8 cellular contexts compared by ENCODE assay signal in genomic region chr3:112564247-112564974, GRCh38. TPM values are rescaled to one million over a fixed set of nuclear protein-coding genes. Genes with fewer than 3 reads are reported as not detected.
DNase-seq lines count a peak whose midpoint lies in the region; ATAC-seq, FAIRE-seq and TF ChIP-seq lines count a peak whose summit lies in the region.
"Not testable (repeated sequence)": the region's sequence is repeated elsewhere in the genome, so short reads cannot be mapped to it uniquely, and the experiment has no call there.

No MANE protein-coding gene starts in this region.

- H3K27ac Mint-ChIP-seq in T-helper 2 cell treated with Interferon-gamma antibody and Interleukin-4, amounts not matched to agents 5 μg/mL and 100 μg/mL, for 36 hours; natural killer cell: not testable (repeated sequence)
- peak overlapping the region; percentile 46 for H3K27ac Mint-ChIP-seq in stimulated activated effector memory CD8-positive, alpha-beta T cell treated with anti-CD3 and anti-CD28 coated beads, Interleukin-12 subunit alpha, Interleukin-12 subunit beta, amount 100 ng/mL, for 72 hours

- peak overlapping the region; percentile 10 for H3K4me3 Mint-ChIP-seq in T-helper 2 cell treated with Interferon-gamma antibody and Interleukin-4, amounts not matched to agents 5 μg/mL and 100 μg/mL, for 36 hours
- peak overlapping the region; percentile 13 for H3K4me3 Mint-ChIP-seq in natural killer cell
- H3K4me3 Mint-ChIP-seq in stimulated activated effector memory CD8-positive, alpha-beta T cell treated with anti-CD3 and anti-CD28 coated beads, Interleukin-12 subunit alpha, Interleukin-12 subunit beta, amount 100 ng/mL, for 72 hours: not testable (repeated sequence)

- not testable (repeated sequence) for H3K9me3 Mint-ChIP-seq in T-helper 2 cell treated with Interferon-gamma antibody and Interleukin-4, amounts not matched to agents 5 μg/mL and 100 μg/mL, for 36 hours; natural killer cell; stimulated activated effector memory CD8-positive, alpha-beta T cell treated with anti-CD3 and anti-CD28 coated beads, Interleukin-12 subunit alpha, Interleukin-12 subunit beta, amount 100 ng/mL, for 72 hours

- H4K20me1 ChIP-seq in Karpas-422 (ENCODE audit: insufficient read depth, low read depth, low read length): not testable (repeated sequence)

- H3K9me3 ChIP-seq in Karpas-422 (ENCODE audit: low read length); iPS-15b (ENCODE audit: control insufficient read depth, insufficient read depth, low read length): not testable (repeated sequence)

- H3K79me2 ChIP-seq in Karpas-422 (ENCODE audit: low read length): peaks cover 62% of the 10 kb centered on the region

- H2AFZ ChIP-seq in Karpas-422 (ENCODE audit: low read length): not testable (repeated sequence)

- DNase-seq in ELF-1 (ENCODE audit: low read depth, low spot score): peak; percentile 65
- DNase-seq in Karpas-422; T-helper 2 cell treated with Interferon-gamma antibody and Interleukin-4, amounts not matched to agents 5 μg/mL and 100 μg/mL, for 36 hours (ENCODE audit: low spot score); bronchial epithelial cell (ENCODE audit: low read depth); natural killer cell; stimulated activated effector memory CD8-positive, alpha-beta T cell treated with anti-CD3 and anti-CD28 coated beads, Interleukin-12 subunit alpha, Interleukin-12 subunit beta, amount 100 ng/mL, for 72 hours (ENCODE audit: low spot score in 2 of 2): not testable (repeated sequence)
- peak; percentile 66 for DNase-seq in NCI-H524 treated with DMSO at 0.1 percent for 48 hours (lab: John Stamatoyannopoulos, UW)

- H3K36me3 Mint-ChIP-seq in T-helper 2 cell treated with Interferon-gamma antibody and Interleukin-4, amounts not matched to agents 5 μg/mL and 100 μg/mL, for 36 hours (ENCODE audit: low read depth): peaks cover 21% of the 10 kb centered on the region
- not testable (repeated sequence) for H3K36me3 Mint-ChIP-seq in natural killer cell
- peaks cover 20% of the 10 kb centered on the region for H3K36me3 Mint-ChIP-seq in stimulated activated effector memory CD8-positive, alpha-beta T cell treated with anti-CD3 and anti-CD28 coated beads, Interleukin-12 subunit alpha, Interleukin-12 subunit beta, amount 100 ng/mL, for 72 hours

- not testable (repeated sequence) for H3K27me3 ChIP-seq in Karpas-422 (ENCODE audit: low read length); bronchial epithelial cell (ENCODE audit: control insufficient read depth, insufficient read depth, low read length); iPS-15b (ENCODE audit: control insufficient read depth, insufficient read depth, low read length)

- peak overlapping the region; percentile 88 for H3K4me2 ChIP-seq in Karpas-422 (ENCODE audit: low read depth, low read length, poor library complexity, severe bottlenecking)

- H3K9me2 ChIP-seq in Karpas-422 (replicated peaks; ENCODE audit: insufficient read depth, low read length): not testable (repeated sequence)

- not testable (repeated sequence) for ATAC-seq in natural killer cell; stimulated activated effector memory CD8-positive, alpha-beta T cell treated with anti-CD3 and anti-CD28 coated beads, Interleukin-12 subunit alpha, Interleukin-12 subunit beta, amount 100 ng/mL, for 72 hours

- FAIRE-seq in bronchial epithelial cell (lab: Jason Lieb, UNC): not testable (repeated sequence)

- intact Hi-C loops in natural killer cell (cut with micrococcal nuclease): loop anchor here (5.0 kb wide), 3 partner anchors 587 to 1493 kb away; partner anchors contain the start of genes ABHD10, ATP6V1A, CCDC191 and NAA50

- H3K36me3 ChIP-seq in Karpas-422 (ENCODE audit: insufficient read depth, low read length): peaks cover 23% of the 10 kb centered on the region
- not testable (repeated sequence) for H3K36me3 ChIP-seq in bronchial epithelial cell (ENCODE audit: control insufficient read depth, insufficient read depth, low read length); iPS-15b (ENCODE audit: control insufficient read depth, insufficient read depth, low read length)

- H3K27ac ChIP-seq in Karpas-422 (ENCODE audit: low read length): peak overlapping the region; percentile 70

- H3K4me1 Mint-ChIP-seq in T-helper 2 cell treated with Interferon-gamma antibody and Interleukin-4, amounts not matched to agents 5 μg/mL and 100 μg/mL, for 36 hours (ENCODE audit: low read depth): peaks cover 36% of the 10 kb centered on the region
- peaks cover 43 to 52% of the 10 kb centered on the region in 2 donors for H3K4me1 Mint-ChIP-seq in natural killer cell
- H3K4me1 Mint-ChIP-seq in stimulated activated effector memory CD8-positive, alpha-beta T cell treated with anti-CD3 and anti-CD28 coated beads, Interleukin-12 subunit alpha, Interleukin-12 subunit beta, amount 100 ng/mL, for 72 hours: peaks cover 16% of the 10 kb centered on the region

- H3K4me1 ChIP-seq in Karpas-422 (ENCODE audit: low read length) (peaks cover 55% of the 10 kb centered on the region), iPS-15b (ENCODE audit: control insufficient read depth, insufficient read depth, low read length) (peaks cover 17% of the 10 kb centered on the region)

- peak overlapping the region; percentile 68 for H3K4me3 ChIP-seq in Karpas-422 (ENCODE audit: low read length)
- not testable (repeated sequence) for H3K4me3 ChIP-seq in bronchial epithelial cell (ENCODE audit: low read depth, low read length)
- peak overlapping the region; percentile 97 for H3K4me3 ChIP-seq in iPS-15b (ENCODE audit: low read depth, low read length)

- H3K27me3 Mint-ChIP-seq in T-helper 2 cell treated with Interferon-gamma antibody and Interleukin-4, amounts not matched to agents 5 μg/mL and 100 μg/mL, for 36 hours (ENCODE audit: low read depth); natural killer cell (ENCODE audit: low read depth in 2 of 2): not testable (repeated sequence)

- peak; percentile 1 for TF ChIP-seq CTCF in bronchial epithelial cell (IDR thresholded peaks at IDR 0.05; ENCODE audit: insufficient read depth, low read length, severe bottlenecking)
- TF ChIP-seq CTCF in natural killer cell (IDR thresholded peaks at IDR 0.05): not testable (repeated sequence)

- peak overlapping the region; percentile 87 for H3K9ac ChIP-seq in Karpas-422 (ENCODE audit: low read length)
- H3K9ac ChIP-seq in iPS-15b (ENCODE audit: low read depth, low read length): not testable (repeated sequence)

RNA-seq across cellular contexts. Expression of gene SLC35A5, which starts 2.6 kb away (rescaled TPM):
- 17.1 and 87.4 TPM in 2 replicates for total RNA-seq in Karpas-422 (2014; rRNA removed; shearing (Covaris generic); ENCODE audit: low replicate concordance)
- total RNA-seq in bronchial epithelial cell (14.0 and 17.0 TPM in 2 replicates), natural killer cell (10 to 100 TPM; 10.5 to 17.4 (median 11.2) TPM)

RNA-seq across cellular contexts. Expression of gene ATG3, which starts 2.6 kb away (rescaled TPM):
- 102 and 127 TPM in 2 replicates for total RNA-seq in Karpas-422 (2014; rRNA removed; shearing (Covaris generic); ENCODE audit: low replicate concordance)
- total RNA-seq in bronchial epithelial cell (73.2 and 106 TPM in 2 replicates), natural killer cell (10 to 100 TPM; 49.4 to 53.6 (median 52.0) TPM)
